Comparison of ENCODE assay signal across 11 cellular contexts in the genomic region with DNA sequence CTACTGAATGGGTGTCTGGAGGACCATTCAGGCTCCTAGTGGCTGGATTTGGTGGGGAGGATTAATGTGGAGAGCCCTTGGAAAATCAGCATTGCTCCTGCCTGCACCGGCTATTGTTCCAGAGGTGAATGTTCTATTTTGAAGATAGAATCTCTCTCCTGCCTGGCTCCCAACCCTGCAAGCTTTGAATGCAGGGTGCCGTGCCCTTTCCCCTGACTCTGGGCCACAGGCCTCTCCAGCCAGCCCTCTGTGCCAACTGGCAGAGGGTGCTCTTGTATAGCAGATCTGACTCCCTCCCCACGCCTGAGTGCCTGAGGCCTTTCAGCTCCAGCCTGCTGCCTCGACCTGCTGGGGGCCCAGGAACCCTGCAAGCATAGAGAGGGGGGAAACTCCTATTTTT.
DNase-seq lines count a peak whose midpoint lies in the region; ATAC-seq, FAIRE-seq and TF ChIP-seq lines count a peak whose summit lies in the region.
"Had no signal": no experiment of that assay in that cellular context is flagged by ENCODE, and none has a peak within 500 bp of the region (broad histone marks: within the 10 kb centered on the region; RNA-seq: fewer than 3 reads in every experiment).

No MANE protein-coding gene starts in this region.

- H3K79me2 ChIP-seq in H9 (ENCODE audit: insufficient read depth, low read length) (no peaks in the 10 kb centered on the region), keratinocyte (ENCODE audit: control insufficient read depth, insufficient read depth, low read length) (no peaks in the 10 kb centered on the region)

- H3K4me1 ChIP-seq in H9 (ENCODE audit: insufficient read depth, low read length) = 0 out of 2 replicates have a peak, but pooled peaks cover 4% of the 10 kb centered on the region
- H3K4me1 ChIP-seq in keratinocyte (ENCODE audit: control insufficient read depth, extremely low read depth, insufficient read depth, low read length) = no peaks in the 10 kb centered on the region
- no peaks in the 10 kb centered on the region for H3K4me1 ChIP-seq in esophagus muscularis mucosa

- H2BK20ac ChIP-seq in H9 (ENCODE audit: low read depth, low read length, poor library complexity, severe bottlenecking) = no peak overlapping the region

- no peak overlapping the region for H2AK5ac ChIP-seq in H9 (ENCODE audit: insufficient read length, low read length)

- H3K27me3 ChIP-seq in H9 (ENCODE audit: insufficient read depth, low read length) (no peaks in the 10 kb centered on the region), keratinocyte (ENCODE audit: control insufficient read depth, extremely low read depth, insufficient read depth, low read length) (no peaks in the 10 kb centered on the region), esophagus muscularis mucosa (no peaks in the 10 kb centered on the region)

- no peaks in the 10 kb centered on the region for H3K36me3 Mint-ChIP-seq in H9 (ENCODE audit: insufficient read depth in 1 of 3, low read depth in 3 of 3)

- no peak for FAIRE-seq in keratinocyte (lab: Jason Lieb, UNC)
- FAIRE-seq: GM12892 had no signal

- H3K56ac ChIP-seq in H9 (ENCODE audit: insufficient read length, low read depth, low read length) = no peak overlapping the region

- H3K36me3 ChIP-seq in keratinocyte (ENCODE audit: control insufficient read depth in 2 of 2, extremely low read depth in 1 of 2, insufficient read depth in 2 of 2, low read length in 2 of 2) (no peaks in the 10 kb centered on the region), esophagus muscularis mucosa (no peaks in the 10 kb centered on the region)

- TF ChIP-seq POLR2A in esophagus muscularis mucosa (IDR thresholded peaks at IDR 0.05; ENCODE audit: low read depth) = no peak

- H3K9me3 ChIP-seq in H9 (ENCODE audit: control insufficient read depth, low read depth, low read length) (no peaks in the 10 kb centered on the region), keratinocyte (ENCODE audit: control insufficient read depth, low read depth, low read length) (no peaks in the 10 kb centered on the region), esophagus muscularis mucosa (peaks cover 0 to 4% (median 0%) of the 10 kb centered on the region in 4 donors)

- H3K27me3 Mint-ChIP-seq in H9 (ENCODE audit: low read depth) = no peaks in the 10 kb centered on the region; the same call in 1 of the 2 replicates

- H3K4ac ChIP-seq in H9 (ENCODE audit: low read depth, low read length) = no peak overlapping the region

- H2BK120ac ChIP-seq in H9 (ENCODE audit: low read depth, low read length, poor library complexity, severe bottlenecking) = no peak overlapping the region

- no peak overlapping the region for H3K27ac ChIP-seq in H9 (ENCODE audit: insufficient read length, low read depth, low read length)
- no peak overlapping the region for H3K27ac ChIP-seq in keratinocyte (ENCODE audit: control insufficient read depth, insufficient read depth, low read length)
- no peak overlapping the region for H3K27ac ChIP-seq in esophagus muscularis mucosa (replicated peaks in 1 of 4)
- H3K27ac ChIP-seq: epithelial cell of prostate had no signal

- no peak overlapping the region; the same call in 1 of the 2 replicates for H3K14ac ChIP-seq in H9 (ENCODE audit: insufficient read depth, low read length)

- TF ChIP-seq EP300 in esophagus muscularis mucosa (IDR thresholded peaks at IDR 0.05) = no peak

- H3K18ac ChIP-seq in H9 (ENCODE audit: insufficient read length, low read depth, low read length) = no peak overlapping the region

- peak overlapping the region; percentile 17 to 37 (median 18); a peak in 2 of 7 replicates for H3K27ac Mint-ChIP-seq in H9

- WGBS in H9 (ENCODE audit: extremely low coverage, insufficient read length, low lambda C conversion rate) = no CpG with 5 or more reads among the region's 4 CpGs
- WGBS in esophagus muscularis mucosa = 51% methylated on average over 4 of the region's 4 CpGs

- H2BK12ac ChIP-seq in H9 (ENCODE audit: insufficient read length, low read depth, low read length) = no peak overlapping the region

- peaks cover 28 to 29% of the 10 kb centered on the region in 2 experiments for H3K4me1 Mint-ChIP-seq in H9

- no peak overlapping the region for H3K4me3 Mint-ChIP-seq in H9

- no peak overlapping the region for H4K5ac ChIP-seq in H9 (ENCODE audit: insufficient read length, low read depth, low read length)

- H4K20me1 ChIP-seq in H9 (ENCODE audit: control insufficient read depth, insufficient read depth, insufficient read length) (no peaks in the 10 kb centered on the region), keratinocyte (ENCODE audit: control insufficient read depth, extremely low read depth, insufficient read depth, low read length) (no peaks in the 10 kb centered on the region)

- peak; percentile 62 for TF ChIP-seq CTCF in H9 (conservative IDR thresholded peaks at IDR 0.05)
- TF ChIP-seq CTCF in keratinocyte (optimal IDR thresholded peaks at IDR 0.05 in 1 of 3, IDR thresholded peaks at IDR 0.05 in 1 of 3, conservative IDR thresholded peaks at IDR 0.05 in 1 of 3; ENCODE audit: extremely low read depth in 1 of 3, insufficient read depth in 2 of 3, low read length in 3 of 3) = peak in 2 of 3 experiments; percentile 36 to 45
- no peak for TF ChIP-seq CTCF in esophagus muscularis mucosa (IDR thresholded peaks at IDR 0.05)

- H4K8ac ChIP-seq in H9 (replicated peaks; ENCODE audit: insufficient read length, low read depth, low read length) = no peak overlapping the region

- H3K79me1 ChIP-seq in H9 (ENCODE audit: insufficient read depth, low read depth, low read length, poor library complexity, severe bottlenecking) = no peaks in the 10 kb centered on the region

- H3K23ac ChIP-seq in H9 (ENCODE audit: insufficient read length, low read depth, low read length) = no peak overlapping the region

- no peak overlapping the region for H2AFZ ChIP-seq in H9 (ENCODE audit: low read length)
- no peak overlapping the region for H2AFZ ChIP-seq in keratinocyte (ENCODE audit: control insufficient read depth, low read length)

- peaks cover 0 to 5% of the 10 kb centered on the region in 2 experiments; a peak in 2 of 5 replicates for H3K9me3 Mint-ChIP-seq in H9

- no peak overlapping the region for H3K4me3 ChIP-seq in keratinocyte (ENCODE audit: control insufficient read depth in 2 of 3, extremely low read depth in 1 of 3, insufficient read depth in 2 of 3, low read depth in 1 of 3, low read length in 3 of 3)
- H3K4me3 ChIP-seq in esophagus muscularis mucosa = no peak overlapping the region

- dilution Hi-C loops in keratinocyte (cut with MboI; ENCODE audit: extremely low pct_ligation_motif_present, low sequenced_read_pairs) = no loop called here

- no peak overlapping the region for H2BK15ac ChIP-seq in H9 (ENCODE audit: low read depth, low read length)

- H3K4me2 ChIP-seq in H9 (ENCODE audit: insufficient read depth, insufficient read length, low read length) (no peak overlapping the region), keratinocyte (ENCODE audit: control insufficient read depth, extremely low read depth, insufficient read depth, low read depth, low read length) (no peak overlapping the region)

- H3K9me1 ChIP-seq in keratinocyte (ENCODE audit: control insufficient read depth, extremely low read depth, insufficient read depth, low read length) = no peaks in the 10 kb centered on the region

- DNase-seq in Ammon's horn (ENCODE audit: low spot score) (peak; percentile 11), H9 (peak; percentile 66), RPMI8226 (peak; percentile 3), keratinocyte (ENCODE audit: low read depth, low spot score) (no peak), esophagus muscularis mucosa (ENCODE audit: extremely low spot score) (no peak), GM03348 (ENCODE audit: low spot score) (no peak), germinal center (ENCODE audit: low spot score) (no peak)
- DNase-seq: activated CD4-positive, alpha-beta T cell treated with anti-CD3 and anti-CD28 coated beads, Interleukin-2, amount 50 U/mL, for 4 hours had no signal

- H3T11ph ChIP-seq in H9 (ENCODE audit: low read length) = no peak overlapping the region

- no peak for ATAC-seq in GM21528 (IDR thresholded peaks at IDR 0.05; ENCODE audit: low FRiP score, unreplicated experiment)

- H3K23me2 ChIP-seq in H9 (ENCODE audit: insufficient read length, low read depth, low read length, poor library complexity, severe bottlenecking) = no peaks in the 10 kb centered on the region

- intact Hi-C loops in esophagus muscularis mucosa (cut with DNase I) = no loop called here

- no peak overlapping the region for H2BK5ac ChIP-seq in H9 (ENCODE audit: insufficient read length, low read length)

- H4K91ac ChIP-seq in H9 (ENCODE audit: insufficient read length, low read depth, low read length) = no peak overlapping the region

- no peak overlapping the region for H3K9ac ChIP-seq in H9 (ENCODE audit: extremely low read depth, insufficient read length, low read length)
- H3K9ac ChIP-seq in keratinocyte (ENCODE audit: control insufficient read depth, extremely low read depth, insufficient read depth, low read length) = no peak overlapping the region

Comparison
In these comparisons a context has a peak if more than half of its experiments do, and no peak if none do; other contexts are left out.
1. DNase-seq: peak in Ammon's horn (single experiment), H9 (single experiment) and RPMI8226 (single experiment); none in keratinocyte (single experiment), esophagus muscularis mucosa (single experiment), GM03348 (single experiment) and germinal center (single experiment).
2. CTCF ChIP-seq: peak in H9 (single experiment) and keratinocyte (2 of 3); none in esophagus muscularis mucosa (0 of 3).